Comparison of ENCODE assay signal across 7 cellular contexts in genomic region chr7:152822762-152823396, GRCh38.
DNase-seq lines count a peak whose midpoint lies in the region; ATAC-seq, FAIRE-seq and TF ChIP-seq lines count a peak whose summit lies in the region.
"Not testable (repeated sequence)": the region's sequence is repeated elsewhere in the genome, so short reads cannot be mapped to it uniquely, and the experiment has no call there.

No MANE protein-coding gene starts in this region.

- H3F3A ChIP-seq in PC-9 (ENCODE audit: insufficient read depth, low read depth), result not testable (repeated sequence)

- not testable (repeated sequence) for H3K4me1 ChIP-seq in HCT116 (ENCODE audit: control insufficient read depth in 1 of 2, insufficient read depth in 2 of 2, low read length in 2 of 2); PC-9 (replicated peaks; ENCODE audit: insufficient read depth); GM12878 (ENCODE audit: control insufficient read depth, insufficient read depth, low read length); endothelial cell of umbilical vein (ENCODE audit: control insufficient read depth, extremely low read depth, insufficient read depth, low read length); hepatocyte (ENCODE audit: insufficient read depth); upper lobe of right lung

- not testable (repeated sequence) for TF ChIP-seq EP300 in GM12878 (IDR thresholded peaks at IDR 0.05; ENCODE audit: borderline replicate concordance in 1 of 2, control insufficient read depth in 1 of 2, low read depth in 2 of 2, low read length in 2 of 2)

- not testable (repeated sequence) for BruUV-seq in HCT116 (replicated peaks; lab: Mats Ljungman, UMichigan); PC-9 (replicated peaks; lab: Mats Ljungman, UMichigan); GM12878 (replicated peaks; lab: Mats Ljungman, UMichigan); endothelial cell of umbilical vein (replicated peaks; lab: Mats Ljungman, UMichigan)

- H3K4me3 ChIP-seq in HCT116 (replicated peaks in 1 of 2; ENCODE audit: low read depth in 1 of 2, low read length in 2 of 2); PC-9; GM12878; endothelial cell of umbilical vein (replicated peaks in 1 of 3; ENCODE audit: insufficient read depth in 1 of 3, low read depth in 1 of 3, low read length in 3 of 3); hepatocyte; upper lobe of right lung: not testable (repeated sequence)

- in situ Hi-C loops in GM12878 (cut with MboI), result not testable (repeated sequence)

- not testable (repeated sequence) for H3K9me3 ChIP-seq in HCT116 (ENCODE audit: control insufficient read depth in 1 of 2, insufficient read depth in 1 of 2, low read depth in 1 of 2, low read length in 2 of 2); PC-9 (ENCODE audit: insufficient read depth, low read depth); GM12878 (replicated peaks; ENCODE audit: control insufficient read depth, insufficient read depth, low read length); endothelial cell of umbilical vein (replicated peaks; ENCODE audit: control insufficient read depth, insufficient read depth, low read length); hepatocyte (ENCODE audit: low read depth); upper lobe of right lung

- intact Hi-C loops in HCT116 (cut with micrococcal nuclease) (loop anchor here (2.0 to 10.0 kb wide), 3 partner anchors 111 to 668 kb away; no protein-coding TSS in a partner anchor), PC-9 (cut with micrococcal nuclease; ENCODE audit: unreplicated experiment) (loop anchor here (10.0 kb wide), 1 partner anchor 1038 kb away; no protein-coding TSS in a partner anchor), endothelial cell of umbilical vein (cut with micrococcal nuclease) (loop anchor here (1.0 to 2.0 kb wide), 4 partner anchors 116 to 678 kb away; partner anchors contain the start of gene XRCC2)
- intact Hi-C loops in GM12878 (cut with micrococcal nuclease; ENCODE audit: unreplicated experiment); upper lobe of right lung (cut with DNase I): not testable (repeated sequence)

- not testable (repeated sequence) for H3K9me2 ChIP-seq in HCT116 (ENCODE audit: insufficient read depth); PC-9 (ENCODE audit: insufficient read depth); hepatocyte (replicated peaks; ENCODE audit: insufficient read depth)

- dilution Hi-C loops in endothelial cell of umbilical vein (cut with MboI; ENCODE audit: extremely low pct_ligation_motif_present, low sequenced_read_pairs), result not testable (repeated sequence)

- POLR2A ChIA-PET in HCT116 (lab: Charles Lee); PC-9 (lab: Charles Lee; ENCODE audit: unreplicated experiment); GM12878 (lab: Charles Lee); endothelial cell of umbilical vein (lab: Charles Lee): not testable (repeated sequence)

- WGBS in GM12878 (ENCODE audit: insufficient coverage, insufficient replicate concordance, low lambda C conversion rate, missing lambda C conversion rate), result 91% methylated on average over 12 of the region's 14 CpGs
- WGBS in hepatocyte (ENCODE audit: low lambda C conversion rate, missing lambda C conversion rate), result 80% methylated on average over 12 of the region's 14 CpGs

- not testable (repeated sequence) for H3K9ac ChIP-seq in HCT116 (ENCODE audit: low read length); GM12878 (ENCODE audit: control insufficient read depth, insufficient read depth, low read length); endothelial cell of umbilical vein (replicated peaks; ENCODE audit: extremely low read depth, insufficient read depth, low read length)

- TF ChIP-seq CTCF in HCT116 (IDR thresholded peaks at IDR 0.05 in 2 of 3, conservative IDR thresholded peaks at IDR 0.05 in 1 of 3; ENCODE audit: borderline replicate concordance in 1 of 3, insufficient read depth in 1 of 3, low read depth in 2 of 3, low read length in 2 of 3); PC-9 (conservative IDR thresholded peaks at IDR 0.05); GM12878 (IDR thresholded peaks at IDR 0.05 in 2 of 3, conservative IDR thresholded peaks at IDR 0.05 in 1 of 3; ENCODE audit: control insufficient read depth in 2 of 3, extremely low read depth in 1 of 3, insufficient read depth in 1 of 3, low read depth in 3 of 3, low read length in 3 of 3); endothelial cell of umbilical vein (IDR thresholded peaks at IDR 0.05; ENCODE audit: extremely low read depth in 1 of 2, insufficient read depth in 1 of 2, low read depth in 1 of 2, low read length in 2 of 2); hepatocyte (IDR thresholded peaks at IDR 0.05; ENCODE audit: poor library complexity); upper lobe of right lung (IDR thresholded peaks at IDR 0.05): not testable (repeated sequence)

- SMC1A ChIA-PET in GM12878 (lab: Charles Lee; ENCODE audit: uncharacterized antibody, unreplicated experiment), result not testable (repeated sequence)

- H3K27ac ChIP-seq in HCT116 (ENCODE audit: low read depth, low read length); PC-9; GM12878 (ENCODE audit: control insufficient read depth, insufficient read depth); endothelial cell of umbilical vein (ENCODE audit: insufficient read depth, low read depth, low read length); upper lobe of right lung: not testable (repeated sequence)
- peak overlapping the region; percentile 62 for H3K27ac ChIP-seq in hepatocyte

- not testable (repeated sequence) for H3K27me3 ChIP-seq in HCT116 (ENCODE audit: insufficient read depth, low read length); PC-9 (ENCODE audit: insufficient read depth, low read depth); GM12878 (replicated peaks in 1 of 2; ENCODE audit: control insufficient read depth in 2 of 2, insufficient read depth in 2 of 2, low read length in 1 of 2); endothelial cell of umbilical vein (ENCODE audit: control insufficient read depth in 2 of 2, insufficient read depth in 2 of 2, low read length in 2 of 2); hepatocyte; upper lobe of right lung

- H3K79me2 ChIP-seq in HCT116 (ENCODE audit: insufficient read depth, low read length); PC-9 (ENCODE audit: low read depth); GM12878 (ENCODE audit: control insufficient read depth, insufficient read depth, low read length); endothelial cell of umbilical vein (ENCODE audit: control insufficient read depth, insufficient read depth, low read length); hepatocyte: not testable (repeated sequence)

- TF ChIP-seq POLR2A in HCT116 (IDR thresholded peaks at IDR 0.05; ENCODE audit: borderline replicate concordance, extremely low read depth, insufficient read depth, insufficient read length); GM12878 (IDR thresholded peaks at IDR 0.05; ENCODE audit: low read depth, low read length); endothelial cell of umbilical vein (IDR thresholded peaks at IDR 0.05; ENCODE audit: low read depth, low read length): not testable (repeated sequence)

- H3K9me1 ChIP-seq in endothelial cell of umbilical vein (replicated peaks; ENCODE audit: control insufficient read depth, extremely low read depth, insufficient read depth, low read length), result not testable (repeated sequence)

- not testable (repeated sequence) for H3K36me3 ChIP-seq in HCT116 (ENCODE audit: control insufficient read depth in 1 of 2, insufficient read depth in 2 of 2, low read length in 2 of 2); PC-9 (ENCODE audit: low read depth); GM12878 (ENCODE audit: control insufficient read depth in 2 of 2, insufficient read depth in 2 of 2, low read length in 1 of 2); endothelial cell of umbilical vein (ENCODE audit: control insufficient read depth in 2 of 2, extremely low read depth in 1 of 2, insufficient read depth in 2 of 2, low read length in 2 of 2); hepatocyte (replicated peaks; ENCODE audit: insufficient read depth, low read depth); upper lobe of right lung

- H4K20me1 ChIP-seq in HCT116 (ENCODE audit: insufficient read depth); PC-9 (ENCODE audit: insufficient read depth); GM12878 (ENCODE audit: control insufficient read depth, insufficient read depth); endothelial cell of umbilical vein (replicated peaks; ENCODE audit: control insufficient read depth, extremely low read depth, insufficient read depth, low read length); hepatocyte (ENCODE audit: insufficient read depth, poor library complexity, severe bottlenecking): not testable (repeated sequence)

- H3K4me2 ChIP-seq in HCT116 (ENCODE audit: low read length); GM12878 (ENCODE audit: control insufficient read depth, insufficient read depth); endothelial cell of umbilical vein (ENCODE audit: insufficient read depth, low read length): not testable (repeated sequence)
- H3K4me2 ChIP-seq in PC-9 (peak overlapping the region; percentile 37; the same call in 1 of the 2 replicates), hepatocyte (peak overlapping the region; percentile 56)

- RAD21 ChIA-PET in HCT116 (lab: Charles Lee; ENCODE audit: low non-redundant PET in 1 of 2, low total read pairs in 2 of 2, uncharacterized antibody in 2 of 2, unreplicated experiment in 2 of 2); GM12878 (lab: Charles Lee; ENCODE audit: unreplicated experiment): not testable (repeated sequence)

- not testable (repeated sequence) for DNase-seq in HCT116 (ENCODE audit: low read depth, low spot score); PC-9; GM12878 (ENCODE audit: low read depth, low spot score); endothelial cell of umbilical vein (ENCODE audit: low read depth, low spot score); hepatocyte (ENCODE audit: low spot score); upper lobe of right lung

- FAIRE-seq in GM12878 (lab: Jason Lieb, UNC) (peak; percentile 93), endothelial cell of umbilical vein (lab: Jason Lieb, UNC) (peak; percentile 62)

- TF ChIP-seq RAD21 in HCT116 (IDR thresholded peaks at IDR 0.05; ENCODE audit: low read depth); GM12878 (IDR thresholded peaks at IDR 0.05; ENCODE audit: insufficient read depth, low read depth, low read length): not testable (repeated sequence)

- ATAC-seq in GM18502 (IDR thresholded peaks at IDR 0.05; ENCODE audit: poor library complexity, unreplicated experiment) (peak; percentile 9), HCT116 (peak; percentile 7; the same call in 1 of the 2 replicates), upper lobe of right lung (peak; percentile 21)
- not testable (repeated sequence) for ATAC-seq in GM12878

- H2AFZ ChIP-seq in HCT116 (ENCODE audit: low read depth, low read length, poor library complexity, severe bottlenecking); PC-9; GM12878 (ENCODE audit: control insufficient read depth, low read depth, low read length); endothelial cell of umbilical vein (ENCODE audit: low read depth, low read length); hepatocyte: not testable (repeated sequence)

- CTCF ChIA-PET in HCT116 (lab: Charles Lee); PC-9 (lab: Charles Lee): not testable (repeated sequence)
- CTCF ChIA-PET in GM12878 (lab: Yijun Ruan, JAX) (interaction anchor here (0.6 kb wide), 1 partner anchor 746 kb away, joined by 3 read pairs; no protein-coding TSS in a partner anchor), endothelial cell of umbilical vein (lab: Charles Lee) (interaction anchor here (1.6 kb wide), 1 partner anchor 116 kb away, joined by 4 read pairs; no protein-coding TSS in a partner anchor)
